Comparison of ENCODE assay signal across 17 cellular contexts in the genomic region with DNA sequence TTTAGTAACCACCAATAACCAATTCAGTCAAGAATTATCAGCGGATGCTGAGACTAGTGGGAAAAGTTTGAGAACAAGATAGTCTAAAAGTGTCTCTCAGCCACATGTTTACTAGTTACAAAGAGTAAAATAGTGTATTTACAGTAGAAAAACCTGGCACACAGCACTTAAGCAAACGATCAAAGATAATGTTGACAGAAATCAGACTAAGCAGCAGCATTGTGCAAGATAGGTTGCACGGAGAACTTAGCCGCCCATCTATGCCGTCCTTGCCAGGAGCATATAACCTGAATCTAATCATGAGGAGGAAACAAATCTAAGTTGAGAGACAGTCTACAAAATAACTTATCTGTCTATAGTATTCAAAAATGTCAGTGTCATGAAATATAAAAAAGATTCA. TPM values are rescaled to one million over a fixed set of nuclear protein-coding genes. Genes with fewer than 3 reads are reported as not detected.
DNase-seq lines count a peak whose midpoint lies in the region; ATAC-seq and TF ChIP-seq lines count a peak whose summit lies in the region.
"Had no signal": no experiment of that assay in that cellular context is flagged by ENCODE, and none has a peak within 500 bp of the region (broad histone marks: within the 10 kb centered on the region; RNA-seq: fewer than 3 reads in every experiment).

No MANE protein-coding gene starts in this region.

- DNase-seq in PC-3 (no peak), left lobe of liver (ENCODE audit: low spot score) (no peak), right lobe of liver (no peak), NCI-H82 (lab: John Stamatoyannopoulos, UW) (no peak), CD1c-positive myeloid dendritic cell (ENCODE audit: extremely low spot score) (no peak), ecto neural progenitor cell (ENCODE audit: low spot score) (no peak), NOMO-1 treated with dmso at 0.1 percent for 144 hours (lab: John Stamatoyannopoulos, UW; ENCODE audit: unreplicated experiment) (no peak)
- DNase-seq in stimulated activated naive B cell treated with anti-CD40 and anti-IgM and Interleukin-4, amounts not matched to agents 10 μg/mL and 1 μg/mL and 100 μg/mL, for 72 hours = no peak
- DNase-seq: C1 segment of cervical spinal cord; Caco-2; CD4-positive, CD25-positive, alpha-beta regulatory T cell; CD8-positive, alpha-beta T cell; DMS153; DND-41; H9 had no signal

- H3K9me3 Mint-ChIP-seq in stimulated activated naive B cell treated with anti-CD40 and anti-IgM and Interleukin-4, amounts not matched to agents 10 μg/mL and 1 μg/mL and 100 μg/mL, for 72 hours = no peaks in the 10 kb centered on the region
- H3K9me3 Mint-ChIP-seq: CD4-positive, CD25-positive, alpha-beta regulatory T cell; CD8-positive, alpha-beta T cell; GM23338; H9 had no signal

- CTCF ChIA-PET in PC-3 (lab: Charles Lee) = no interaction called here

- TF ChIP-seq CTCF in PC-3 (conservative IDR thresholded peaks at IDR 0.05; ENCODE audit: low read depth, low read length) = no peak
- no peak for TF ChIP-seq CTCF in right lobe of liver (IDR thresholded peaks at IDR 0.05)

- peak overlapping the region; percentile 20 for H3K27ac Mint-ChIP-seq in stimulated activated naive B cell treated with anti-CD40 and anti-IgM and Interleukin-4, amounts not matched to agents 10 μg/mL and 1 μg/mL and 100 μg/mL, for 72 hours
- H3K27ac Mint-ChIP-seq: CD4-positive, CD25-positive, alpha-beta regulatory T cell; CD8-positive, alpha-beta T cell; GM23338; H9 had no signal

- intact Hi-C loops in PC-3 (cut with micrococcal nuclease) = no loop called here
- intact Hi-C loops in right lobe of liver (cut with DNase I) = no loop called here

- H3K9me3 ChIP-seq in PC-3 (ENCODE audit: low read length) (no peaks in the 10 kb centered on the region), right lobe of liver (no peaks in the 10 kb centered on the region)
- H3K9me3 ChIP-seq: Caco-2 had no signal

- H3K27ac ChIP-seq in PC-3 (ENCODE audit: low read length) (no peak overlapping the region), right lobe of liver (no peak overlapping the region)

- H3K27me3 ChIP-seq in PC-3 (ENCODE audit: low read length) (no peaks in the 10 kb centered on the region), right lobe of liver (no peaks in the 10 kb centered on the region)

- no peak overlapping the region for H3K9ac ChIP-seq in PC-3 (ENCODE audit: low read length)

- H3K4me1 ChIP-seq in PC-3 (ENCODE audit: insufficient read depth, low read length) = no peaks in the 10 kb centered on the region
- peaks cover 0 to 7% (median 0%) of the 10 kb centered on the region in 4 donors for H3K4me1 ChIP-seq in right lobe of liver
- H3K4me1 ChIP-seq: Caco-2 had no signal

- ATAC-seq in PC-3 = no peak
- ATAC-seq in left lobe of liver = peak; percentile 90
- peak; percentile 81 to 93 (median 92) for ATAC-seq in right lobe of liver
- no peak for ATAC-seq in stimulated activated naive B cell treated with anti-CD40 and anti-IgM and Interleukin-4, amounts not matched to agents 10 μg/mL and 1 μg/mL and 100 μg/mL, for 72 hours (replicated peaks)
- ATAC-seq: CD8-positive, alpha-beta T cell; GM23338; HCT116 had no signal

- WGBS in right lobe of liver (ENCODE audit: insufficient coverage, low coverage, low lambda C conversion rate, missing lambda C conversion rate) = 28% methylated on average over 5 of the region's 5 CpGs

- H2AFZ ChIP-seq in PC-3 (ENCODE audit: low read length) = no peak overlapping the region
- H2AFZ ChIP-seq: GM23338 had no signal

- no peaks in the 10 kb centered on the region for H3K79me2 ChIP-seq in PC-3 (ENCODE audit: low read length)

- H3K36me3 Mint-ChIP-seq in stimulated activated naive B cell treated with anti-CD40 and anti-IgM and Interleukin-4, amounts not matched to agents 10 μg/mL and 1 μg/mL and 100 μg/mL, for 72 hours = peaks cover 16 to 25% of the 10 kb centered on the region in 2 donors

- no peaks in the 10 kb centered on the region for H4K20me1 ChIP-seq in PC-3 (ENCODE audit: low read length)

- TSS peak; percentile 16 for BruUV-seq in PC-3 (replicated peaks; lab: Mats Ljungman, UMichigan)

- H3K27me3 Mint-ChIP-seq in stimulated activated naive B cell treated with anti-CD40 and anti-IgM and Interleukin-4, amounts not matched to agents 10 μg/mL and 1 μg/mL and 100 μg/mL, for 72 hours = no peaks in the 10 kb centered on the region
- H3K27me3 Mint-ChIP-seq: CD4-positive, CD25-positive, alpha-beta regulatory T cell had no signal

- no peak overlapping the region for H3K4me2 ChIP-seq in PC-3 (ENCODE audit: low read length)
- H3K4me2 ChIP-seq: GM23338 had no signal

- peaks cover 5% of the 10 kb centered on the region; the same call in 1 of the 2 replicates for H3K36me3 ChIP-seq in PC-3 (ENCODE audit: low read depth, low read length)
- no peaks in the 10 kb centered on the region for H3K36me3 ChIP-seq in right lobe of liver

- no peaks in the 10 kb centered on the region for H3K4me1 Mint-ChIP-seq in stimulated activated naive B cell treated with anti-CD40 and anti-IgM and Interleukin-4, amounts not matched to agents 10 μg/mL and 1 μg/mL and 100 μg/mL, for 72 hours
- H3K4me1 Mint-ChIP-seq: CD4-positive, CD25-positive, alpha-beta regulatory T cell had no signal

- no peak overlapping the region for H3K4me3 Mint-ChIP-seq in stimulated activated naive B cell treated with anti-CD40 and anti-IgM and Interleukin-4, amounts not matched to agents 10 μg/mL and 1 μg/mL and 100 μg/mL, for 72 hours
- H3K4me3 Mint-ChIP-seq: CD4-positive, CD25-positive, alpha-beta regulatory T cell; CD8-positive, alpha-beta T cell; GM23338; H9 had no signal

- no peaks in the 10 kb centered on the region for H3K9me2 ChIP-seq in PC-3 (replicated peaks; ENCODE audit: low read length)

- POLR2A ChIA-PET in PC-3 (lab: Charles Lee; ENCODE audit: unreplicated experiment) = no interaction called here

- no peaks in the 10 kb centered on the region for H3F3A ChIP-seq in PC-3 (ENCODE audit: low read length, unreplicated experiment)

- TF ChIP-seq POLR2A in right lobe of liver (IDR thresholded peaks at IDR 0.05) = no peak

- H3K4me3 ChIP-seq in PC-3 (ENCODE audit: low read length) (no peak overlapping the region), right lobe of liver (no peak overlapping the region)
- H3K4me3 ChIP-seq: GM23338 had no signal

RNA-seq across cellular contexts. Expression of a gene that starts 35.3 kb away (rescaled TPM):
- 84.8 and 92.7 TPM in 2 replicates for total RNA-seq in PC-3 (2014; rRNA removed)
- total RNA-seq in left lobe of liver = 30.4 TPM
- total RNA-seq in right lobe of liver = 10 to 100 TPM; 25.5 to 88.0 (median 42.2) TPM

Comparison
In these comparisons a context has a peak if more than half of its experiments do, and no peak if none do; other contexts are left out.
1. ATAC-seq: peak in left lobe of liver (single experiment) and right lobe of liver (4 of 4); none in PC-3 (single experiment) and stimulated activated naive B cell treated with anti-CD40 and anti-IgM and Interleukin-4, amounts not matched to agents 10 μg/mL and 1 μg/mL and 100 μg/mL, for 72 hours (0 of 2).